Comparison of ENCODE assay signal across 8 cellular contexts in genomic region chr13:114282143-114282685, GRCh38. TPM values are rescaled to one million over a fixed set of nuclear protein-coding genes. Genes with fewer than 3 reads are reported as not detected.
A peak's percentile ranks its signal among the peaks of the same experiment; 100 is the strongest.
DNase-seq lines count a peak whose midpoint lies in the region; ATAC-seq and TF ChIP-seq lines count a peak whose summit lies in the region.

No MANE protein-coding gene starts in this region.

- H3K4me1 ChIP-seq in heart right ventricle = peaks cover 0 to 34% (median 15%) of the 10 kb centered on the region in 9 donors

- no peaks in the 10 kb centered on the region for H3K9me3 ChIP-seq in heart right ventricle

- H3K27me3 Mint-ChIP-seq in activated naive CD8-positive, alpha-beta T cell = no peaks in the 10 kb centered on the region
- H3K27me3 Mint-ChIP-seq in progenitor cell of endocrine pancreas = no peaks in the 10 kb centered on the region

- WGBS in heart right ventricle, 2 donors = 1% methylated on average over 41 of the region's 41 CpGs

- peaks cover 16% of the 10 kb centered on the region for H3K36me3 Mint-ChIP-seq in activated naive CD8-positive, alpha-beta T cell
- peaks cover 23% of the 10 kb centered on the region for H3K36me3 Mint-ChIP-seq in progenitor cell of endocrine pancreas (ENCODE audit: insufficient read depth)

- intact Hi-C loops in heart right ventricle (cut with DNase I) = no loop called here

- TF ChIP-seq CTCF in heart right ventricle (IDR thresholded peaks at IDR 0.05) (no peak), progenitor cell of endocrine pancreas (IDR thresholded peaks at IDR 0.05; ENCODE audit: unreplicated experiment) (no peak)

- ATAC-seq in GM18867 (IDR thresholded peaks at IDR 0.05; ENCODE audit: unreplicated experiment) (peak; percentile 27), HG03354 (IDR thresholded peaks at IDR 0.05; ENCODE audit: poor library complexity, severe bottlenecking, unreplicated experiment) (peak; percentile 58), heart right ventricle (peak; percentile 4 to 63 (median 23))

- H3K27me3 ChIP-seq in heart right ventricle = no peaks in the 10 kb centered on the region

- DNase-seq in AG08395 (ENCODE audit: low spot score) = peak; percentile 58
- peak; percentile 76 for DNase-seq in RPMI8226
- peak; percentile 38 to 39 for DNase-seq in heart right ventricle
- peak; percentile 21 for DNase-seq in progenitor cell of endocrine pancreas (ENCODE audit: low spot score, unreplicated experiment)
- DNase-seq in GOT3 (lab: John Stamatoyannopoulos, UW) = no peak

- H3K4me3 ChIP-seq in heart right ventricle = peak overlapping the region; percentile 46 to 77 (median 72)

- H3K4me1 Mint-ChIP-seq in activated naive CD8-positive, alpha-beta T cell (ENCODE audit: low read depth) = peaks cover 47% of the 10 kb centered on the region
- H3K4me1 Mint-ChIP-seq in progenitor cell of endocrine pancreas (ENCODE audit: low read depth) = peaks cover 31% of the 10 kb centered on the region

- peak overlapping the region; percentile 88 for H3K27ac Mint-ChIP-seq in activated naive CD8-positive, alpha-beta T cell
- H3K27ac Mint-ChIP-seq in progenitor cell of endocrine pancreas = peak overlapping the region; percentile 94

- peak overlapping the region; percentile 46 to 99 (median 97) for H3K27ac ChIP-seq in heart right ventricle

- peak overlapping the region; percentile 92 for H3K4me3 Mint-ChIP-seq in activated naive CD8-positive, alpha-beta T cell
- peak overlapping the region; percentile 82 for H3K4me3 Mint-ChIP-seq in progenitor cell of endocrine pancreas (ENCODE audit: low read depth)

- H3K9me3 Mint-ChIP-seq in activated naive CD8-positive, alpha-beta T cell (ENCODE audit: low read depth) = no peaks in the 10 kb centered on the region
- no peaks in the 10 kb centered on the region for H3K9me3 Mint-ChIP-seq in progenitor cell of endocrine pancreas (ENCODE audit: low read depth)

- peaks cover 0 to 53% (median 10%) of the 10 kb centered on the region in 9 donors for H3K36me3 ChIP-seq in heart right ventricle

RNA-seq across cellular contexts. Expression of gene UPF3A, which starts 0.8 kb away (rescaled TPM):
- total RNA-seq in heart right ventricle (10 to 100 TPM; 16.6 to 29.2 (median 19.4) TPM), progenitor cell of endocrine pancreas (149 and 150 TPM in 2 replicates)
- polyA plus RNA-seq in heart right ventricle = 100 to 1,000 TPM in 1 of 2 donors, 10 to 100 TPM in 1; 26.8 to 105 TPM

RNA-seq across cellular contexts. Expression of gene CHAMP1, which starts 32.1 kb away (rescaled TPM):
- total RNA-seq in heart right ventricle (10 to 100 TPM in 6 of 10 donors, 1 to 10 TPM in 4; 8.6 to 17.4 (median 11.4) TPM), progenitor cell of endocrine pancreas (37.1 and 39.8 TPM in 2 replicates)
- 1 to 10 TPM; 3.0 to 4.2 TPM for polyA plus RNA-seq in heart right ventricle

RNA-seq across cellular contexts. Expression of gene CDC16, which starts 47.5 kb away (rescaled TPM):
- 10 to 100 TPM; 27.8 to 37.6 (median 30.4) TPM for total RNA-seq in heart right ventricle
- polyA plus RNA-seq in heart right ventricle = 10 to 100 TPM; 29.4 to 76.6 TPM
- 104 TPM in 2 replicates for total RNA-seq in progenitor cell of endocrine pancreas
